ENCODE assay signal across 11 cellular contexts in genomic region chr5:69187342-69187741, GRCh38.
"Had no signal": no experiment of that assay in that cellular context is flagged by ENCODE, and none has a peak within 500 bp of the region (broad histone marks: within the 10 kb centered on the region; RNA-seq: fewer than 3 reads in every experiment).

No MANE protein-coding gene starts in this region.

- H3K9me3 Mint-ChIP-seq: activated T-cell treated with anti-CD3 and anti-CD28 coated beads, Interleukin-2, amount 50 U/mL, for 72 hours had no signal

- H3K4me3 ChIP-seq: esophagus muscularis mucosa, pancreas, sigmoid colon, spleen, thoracic aorta had no signal

- ATAC-seq: activated CD4-positive, CD25-positive, alpha-beta regulatory T cell treated with anti-CD3 and anti-CD28 coated beads, Interleukin-2, amount 50 U/mL, for 24 hours; activated T-cell treated with anti-CD3 and anti-CD28 coated beads, Interleukin-2, amount 50 U/mL, for 72 hours; pancreas had no signal

- H3K27me3 ChIP-seq: esophagus muscularis mucosa, pancreas, sigmoid colon, spleen had no signal

- H3K27ac ChIP-seq: esophagus muscularis mucosa, pancreas, sigmoid colon, spleen, thoracic aorta had no signal

- H3K9me3 ChIP-seq: esophagus muscularis mucosa, pancreas, sigmoid colon, spleen, thoracic aorta had no signal

- DNase-seq: activated T-cell treated with anti-CD3 and anti-CD28 coated beads, Interleukin-2, amount 50 U/mL, for 72 hours; aorta; hypothalamus; pancreas; sigmoid colon; spleen; SW 1271; T-helper 9 cell had no signal

- H3K36me3 ChIP-seq: esophagus muscularis mucosa, pancreas, sigmoid colon, spleen, thoracic aorta had no signal

- FAIRE-seq: pancreas had no signal

- H3K27ac Mint-ChIP-seq: activated T-cell treated with anti-CD3 and anti-CD28 coated beads, Interleukin-2, amount 50 U/mL, for 72 hours had no signal
